14 cellular contexts compared by ENCODE assay signal in the genomic region with DNA sequence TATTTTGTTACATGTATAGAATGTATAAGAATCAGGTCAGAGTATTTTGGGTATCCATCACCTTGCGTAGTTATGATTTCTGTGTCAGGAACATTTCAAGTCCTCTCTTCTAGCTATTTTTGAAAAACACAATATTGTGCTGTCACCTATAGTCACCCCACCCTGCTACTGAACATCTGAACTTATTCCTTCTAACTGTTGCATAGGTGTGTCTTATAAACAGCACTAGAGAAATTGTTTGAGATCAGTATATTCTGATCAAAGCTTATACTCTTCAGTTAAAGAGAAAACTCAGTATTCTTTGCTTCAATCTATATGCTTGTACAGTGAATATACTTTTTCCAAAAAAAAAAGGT.
DNase-seq lines count a peak whose midpoint lies in the region; ATAC-seq, FAIRE-seq and TF ChIP-seq lines count a peak whose summit lies in the region.
"Had no signal": no experiment of that assay in that cellular context is flagged by ENCODE, and none has a peak within 500 bp of the region (broad histone marks: within the 10 kb centered on the region; RNA-seq: fewer than 3 reads in every experiment).

No MANE protein-coding gene starts in this region.

- DNase-seq in T-helper 1 cell: no peak
- DNase-seq in GM12878 (ENCODE audit: low read depth, low spot score): no peak
- no peak for DNase-seq in osteoblast (ENCODE audit: insufficient read length, low spot score, missing footprints)
- no peak for DNase-seq in SW 1271 (lab: John Stamatoyannopoulos, UW)
- no peak for DNase-seq in thyroid gland
- DNase-seq: GF-D8, heart right ventricle, left colon, NCI-H1436 treated with DMSO at 0.1 percent for 48 hours had no signal

- SMC1A ChIA-PET in GM12878 (lab: Charles Lee; ENCODE audit: uncharacterized antibody, unreplicated experiment): interaction anchor here (0.7 to 2.4 kb wide), 7 partner anchors 11 to 54 kb away, joined by 3 to 9 read pairs (median 4); no protein-coding TSS in a partner anchor

- H3K4me3 ChIP-seq in GM12878 (no peak overlapping the region), osteoblast (ENCODE audit: insufficient read depth, low read length) (no peak overlapping the region), thyroid gland (replicated peaks in 1 of 3) (no peak overlapping the region)
- H3K4me3 ChIP-seq: GM23338, heart right ventricle had no signal

- H3K9ac ChIP-seq in GM12878 (ENCODE audit: control insufficient read depth, insufficient read depth, low read length): no peak overlapping the region

- no peaks in the 10 kb centered on the region for H4K20me1 ChIP-seq in GM12878 (ENCODE audit: control insufficient read depth, insufficient read depth)
- no peaks in the 10 kb centered on the region for H4K20me1 ChIP-seq in osteoblast (ENCODE audit: insufficient read depth, low read length)

- peaks cover 25% of the 10 kb centered on the region for H3K79me2 ChIP-seq in GM12878 (ENCODE audit: control insufficient read depth, insufficient read depth, low read length)
- H3K79me2 ChIP-seq in osteoblast (ENCODE audit: insufficient read depth, low read length): peaks cover 41% of the 10 kb centered on the region

- H3K27me3 Mint-ChIP-seq in T-helper 1 cell treated with Interleukin-12 subunit alpha and Interleukin-12 subunit beta and Interleukin-4 antibody, amounts not matched to agents 30 μg/mL and 1 μg/mL, for 36 hours (ENCODE audit: low read depth): no peaks in the 10 kb centered on the region
- no peaks in the 10 kb centered on the region for H3K27me3 Mint-ChIP-seq in IgD-negative memory B cell

- no TSS peak for BruUV-seq in GM12878 (replicated peaks; lab: Mats Ljungman, UMichigan)

- H2AFZ ChIP-seq in GM12878 (ENCODE audit: control insufficient read depth, low read depth, low read length) (no peak overlapping the region), osteoblast (ENCODE audit: low read length) (no peak overlapping the region)
- H2AFZ ChIP-seq: GM23338 had no signal

- TF ChIP-seq CTCF in GM12878 (IDR thresholded peaks at IDR 0.05 in 2 of 3, conservative IDR thresholded peaks at IDR 0.05 in 1 of 3; ENCODE audit: control insufficient read depth in 2 of 3, extremely low read depth in 1 of 3, insufficient read depth in 1 of 3, low read depth in 3 of 3, low read length in 3 of 3) (no peak), osteoblast (IDR thresholded peaks at IDR 0.05; ENCODE audit: extremely low read depth, low read depth, low read length) (no peak), thyroid gland (IDR thresholded peaks at IDR 0.05) (no peak)

- intact Hi-C loops in GM12878 (cut with micrococcal nuclease; ENCODE audit: unreplicated experiment): no loop called here
- intact Hi-C loops in thyroid gland (cut with DNase I): no loop called here

- POLR2A ChIA-PET in GM12878 (lab: Charles Lee): interaction anchor here (0.6 to 1.1 kb wide), 3 partner anchors 70 to 1753 kb away, joined by 4 read pairs; no protein-coding TSS in a partner anchor

- H3K9me3 ChIP-seq in GM12878 (replicated peaks; ENCODE audit: control insufficient read depth, insufficient read depth, low read length): peaks cover 4% of the 10 kb centered on the region; the same call in 2 of the 3 replicates
- H3K9me3 ChIP-seq in osteoblast (ENCODE audit: low read depth, low read length): no peaks in the 10 kb centered on the region
- H3K9me3 ChIP-seq in thyroid gland: no peaks in the 10 kb centered on the region

- no peak for FAIRE-seq in GM12878 (lab: Jason Lieb, UNC)

- peaks cover 8% of the 10 kb centered on the region for H3K9me3 Mint-ChIP-seq in T-helper 1 cell treated with Interleukin-12 subunit alpha and Interleukin-12 subunit beta and Interleukin-4 antibody, amounts not matched to agents 30 μg/mL and 1 μg/mL, for 36 hours
- peaks cover 0 to 2% (median 2%) of the 10 kb centered on the region in 3 donors for H3K9me3 Mint-ChIP-seq in IgD-negative memory B cell

- ATAC-seq in GM12878 (peak; percentile 72), HG02970 (IDR thresholded peaks at IDR 0.05; ENCODE audit: low FRiP score, unreplicated experiment) (no peak)
- ATAC-seq: GM23338, left colon had no signal

- CTCF ChIA-PET in GM12878 (lab: Yijun Ruan, JAX): interaction anchor here (0.6 to 2.0 kb wide), 3 partner anchors 29 to 104 kb away, joined by 3 to 7 read pairs (median 4); no protein-coding TSS in a partner anchor

- no peak for TF ChIP-seq POLR2A in GM12878 (IDR thresholded peaks at IDR 0.05; ENCODE audit: low read depth, low read length)
- TF ChIP-seq POLR2A in thyroid gland (IDR thresholded peaks at IDR 0.05): no peak

- H3K4me1 Mint-ChIP-seq in T-helper 1 cell treated with Interleukin-12 subunit alpha and Interleukin-12 subunit beta and Interleukin-4 antibody, amounts not matched to agents 30 μg/mL and 1 μg/mL, for 36 hours (ENCODE audit: low read depth): peaks cover 46% of the 10 kb centered on the region
- H3K4me1 Mint-ChIP-seq in IgD-negative memory B cell: peaks cover 23 to 41% (median 41%) of the 10 kb centered on the region in 3 donors
- H3K4me1 Mint-ChIP-seq: GM23338 had no signal

- in situ Hi-C loops in GM12878 (cut with MboI): no loop called here

- H3K27ac Mint-ChIP-seq in T-helper 1 cell treated with Interleukin-12 subunit alpha and Interleukin-12 subunit beta and Interleukin-4 antibody, amounts not matched to agents 30 μg/mL and 1 μg/mL, for 36 hours: peak overlapping the region; percentile 78
- peak overlapping the region; percentile 18 to 87 (median 79) for H3K27ac Mint-ChIP-seq in IgD-negative memory B cell
- H3K27ac Mint-ChIP-seq: GM23338 had no signal

- H3K4me1 ChIP-seq in GM12878 (ENCODE audit: control insufficient read depth, insufficient read depth, low read length) (peaks cover 9% of the 10 kb centered on the region; the same call in 1 of the 2 replicates), osteoblast (ENCODE audit: insufficient read depth, low read length) (peaks cover 42% of the 10 kb centered on the region), thyroid gland (peaks cover 12 to 14% of the 10 kb centered on the region in 2 donors)

- 41% methylated on average over 1 of the region's 1 CpG for WGBS in GM12878 (ENCODE audit: insufficient coverage, insufficient replicate concordance, low lambda C conversion rate, missing lambda C conversion rate)
- WGBS in thyroid gland, 2 donors: 100% methylated on average over 1 of the region's 1 CpG

- no peak for TF ChIP-seq RAD21 in GM12878 (IDR thresholded peaks at IDR 0.05; ENCODE audit: insufficient read depth, low read depth, low read length)

- H3K4me3 Mint-ChIP-seq in T-helper 1 cell treated with Interleukin-12 subunit alpha and Interleukin-12 subunit beta and Interleukin-4 antibody, amounts not matched to agents 30 μg/mL and 1 μg/mL, for 36 hours: peak overlapping the region; percentile 12
- H3K4me3 Mint-ChIP-seq in IgD-negative memory B cell: peak overlapping the region in 1 of 4 donors; percentile 83
- H3K4me3 Mint-ChIP-seq: GM23338 had no signal

- RAD21 ChIA-PET in GM12878 (lab: Charles Lee; ENCODE audit: unreplicated experiment): interaction anchor here (0.8 to 1.0 kb wide), 3 partner anchors 38 to 81 kb away, joined by 3 to 5 read pairs (median 4); no protein-coding TSS in a partner anchor

- peaks cover 1 to 6% of the 10 kb centered on the region in 2 experiments; a peak in 2 of 4 replicates for H3K36me3 ChIP-seq in GM12878 (ENCODE audit: control insufficient read depth in 2 of 2, insufficient read depth in 2 of 2, low read length in 1 of 2)
- peaks cover 4% of the 10 kb centered on the region for H3K36me3 ChIP-seq in osteoblast (ENCODE audit: insufficient read depth, low read length)
- no peaks in the 10 kb centered on the region for H3K36me3 ChIP-seq in thyroid gland

- peaks cover 33% of the 10 kb centered on the region for H3K36me3 Mint-ChIP-seq in T-helper 1 cell treated with Interleukin-12 subunit alpha and Interleukin-12 subunit beta and Interleukin-4 antibody, amounts not matched to agents 30 μg/mL and 1 μg/mL, for 36 hours (ENCODE audit: low read depth)
- peaks cover 7% of the 10 kb centered on the region for H3K36me3 Mint-ChIP-seq in IgD-negative memory B cell

- H3K27me3 ChIP-seq in GM12878 (replicated peaks in 1 of 2; ENCODE audit: control insufficient read depth in 2 of 2, insufficient read depth in 2 of 2, low read length in 1 of 2): no peaks in the 10 kb centered on the region
- H3K27me3 ChIP-seq in osteoblast (ENCODE audit: insufficient read depth, low read length): no peaks in the 10 kb centered on the region
- no peaks in the 10 kb centered on the region for H3K27me3 ChIP-seq in thyroid gland
- H3K27me3 ChIP-seq: heart right ventricle had no signal

- H3K4me2 ChIP-seq in GM12878 (ENCODE audit: control insufficient read depth, insufficient read depth) (peak overlapping the region; percentile 28; the same call in 1 of the 2 replicates), osteoblast (ENCODE audit: insufficient read depth, low read length) (peak overlapping the region; percentile 38)
- H3K4me2 ChIP-seq: GM23338 had no signal

- H3K27ac ChIP-seq in GM12878 (ENCODE audit: control insufficient read depth, insufficient read depth) (peak overlapping the region; percentile 68), osteoblast (ENCODE audit: low read depth, low read length) (peak overlapping the region; percentile 81), thyroid gland (no peak overlapping the region)
- H3K27ac ChIP-seq: 22Rv1 had no signal

- TF ChIP-seq EP300 in GM12878 (IDR thresholded peaks at IDR 0.05; ENCODE audit: borderline replicate concordance in 1 of 2, control insufficient read depth in 1 of 2, low read depth in 2 of 2, low read length in 2 of 2): no peak

TF ChIP-seq in GM12878, 131 proteins besides CTCF, POLR2A, EP300 and RAD21 (continues in another document):
- TF ChIP-seq TAF1 (IDR thresholded peaks at IDR 0.05; ENCODE audit: borderline replicate concordance, low read depth, low read length): no peak
- no peak for TF ChIP-seq KAT2A (conservative IDR thresholded peaks at IDR 0.05; ENCODE audit: control insufficient read depth, low read depth, low read length)
- TF ChIP-seq USF1 (IDR thresholded peaks at IDR 0.05; ENCODE audit: borderline replicate concordance, extremely low read length, insufficient read depth, low read depth, low read length): no peak
- TF ChIP-seq TCF7 (IDR thresholded peaks at IDR 0.05; ENCODE audit: borderline replicate concordance): no peak

Comparison
In these comparisons a context has a peak if more than half of its experiments do, and no peak if none do; other contexts are left out.
1. H3K27ac ChIP-seq: peak in GM12878 (single experiment) and osteoblast (single experiment); none in thyroid gland (0 of 3).